In genomic region chr7:71404701-71405345, GRCh38 we compare ENCODE assay signal across 16 cellular contexts.
DNase-seq lines count a peak whose midpoint lies in the region; ATAC-seq lines count a peak whose summit lies in the region.
"Had no signal": no experiment of that assay in that cellular context is flagged by ENCODE, and none has a peak within 500 bp of the region (broad histone marks: within the 10 kb centered on the region; RNA-seq: fewer than 3 reads in every experiment).

No MANE protein-coding gene starts in this region.

- H3K23ac ChIP-seq in mesendoderm (ENCODE audit: low read length): no peak overlapping the region

- H3K79me1 ChIP-seq in mesendoderm (ENCODE audit: low read length): peaks cover 3% of the 10 kb centered on the region

- no peak overlapping the region for H3K27ac Mint-ChIP-seq in activated naive CD8-positive, alpha-beta T cell treated with anti-CD3 and anti-CD28 coated beads for 36 hours
- H3K27ac Mint-ChIP-seq: CD4-positive, alpha-beta T cell; GM23338 had no signal

- H2BK120ac ChIP-seq in mesendoderm (ENCODE audit: low read depth, low read length): no peak overlapping the region

- no peak overlapping the region for H3K4me2 ChIP-seq in mesendoderm (ENCODE audit: low read length)
- H3K4me2 ChIP-seq: A549, GM23338 had no signal

- peaks cover 6% of the 10 kb centered on the region for H3K9me3 Mint-ChIP-seq in activated naive CD8-positive, alpha-beta T cell treated with anti-CD3 and anti-CD28 coated beads for 36 hours

- H3K18ac ChIP-seq in mesendoderm (ENCODE audit: low read length): no peak overlapping the region

- no peak overlapping the region for H3K4me3 Mint-ChIP-seq in activated naive CD8-positive, alpha-beta T cell treated with anti-CD3 and anti-CD28 coated beads for 36 hours
- H3K4me3 Mint-ChIP-seq: CD4-positive, alpha-beta T cell; GM23338 had no signal

- H2BK15ac ChIP-seq in mesendoderm (replicated peaks; ENCODE audit: low read depth): no peak overlapping the region

- intact Hi-C loops in Right ventricle myocardium inferior (cut with DNase I) (loop anchor here (5.0 kb wide), 6 partner anchors 63 to 257 kb away; no protein-coding TSS in a partner anchor), cardiac septum (cut with DNase I) (loop anchor here (10.0 kb wide), 3 partner anchors 100 to 170 kb away; no protein-coding TSS in a partner anchor)

- peak; percentile 53 for ATAC-seq in Right ventricle myocardium inferior
- no peak for ATAC-seq in HG03045 (IDR thresholded peaks at IDR 0.05; ENCODE audit: unreplicated experiment)
- ATAC-seq: A549, GM23338 had no signal

- peaks cover 9% of the 10 kb centered on the region for H3K4me1 ChIP-seq in mesendoderm (ENCODE audit: control insufficient read depth, low read depth, low read length)
- H3K4me1 ChIP-seq: A549, Caco-2 had no signal

- H3K36me3 ChIP-seq in mesendoderm (ENCODE audit: control insufficient read depth, insufficient read depth, low read length): peaks cover 2% of the 10 kb centered on the region

- H2BK5ac ChIP-seq in mesendoderm (ENCODE audit: low read length): peak overlapping the region; percentile 5

- H3K9ac ChIP-seq in mesendoderm (ENCODE audit: low read length): no peak overlapping the region

- no peaks in the 10 kb centered on the region for H3K36me3 Mint-ChIP-seq in activated naive CD8-positive, alpha-beta T cell treated with anti-CD3 and anti-CD28 coated beads for 36 hours

- H4K5ac ChIP-seq in mesendoderm (ENCODE audit: low read length): no peak overlapping the region

- DNase-seq in Right ventricle myocardium inferior (ENCODE audit: missing footprints) (no peak), cardiac septum (ENCODE audit: low spot score) (no peak), G401 (ENCODE audit: low spot score) (peak; percentile 66), cerebellar cortex (ENCODE audit: low spot score) (peak; percentile 53), mesendoderm (no peak)
- DNase-seq in activated naive CD8-positive, alpha-beta T cell treated with anti-CD3 and anti-CD28 coated beads for 36 hours: no peak
- DNase-seq: AML-193; Caco-2; CD4-positive, alpha-beta T cell; GDM1; H7 had no signal

- WGBS in mesendoderm (ENCODE audit: extremely low coverage, insufficient coverage, low lambda C conversion rate): no CpG with 5 or more reads among the region's 2 CpGs

- H3K27me3 ChIP-seq in mesendoderm (ENCODE audit: insufficient read depth, low read length, poor library complexity): no peaks in the 10 kb centered on the region

- in situ Hi-C loops in G401 (cut with HindIII; ENCODE audit: low sequenced_read_pairs): no loop called here

- H4K8ac ChIP-seq in mesendoderm (ENCODE audit: low read depth, low read length): no peak overlapping the region

- H2AK5ac ChIP-seq in mesendoderm (ENCODE audit: low read length): peak overlapping the region; percentile 36

- no peak overlapping the region for H3K4ac ChIP-seq in mesendoderm (ENCODE audit: low read depth, low read length)

- no peaks in the 10 kb centered on the region for H3K27me3 Mint-ChIP-seq in activated naive CD8-positive, alpha-beta T cell treated with anti-CD3 and anti-CD28 coated beads for 36 hours
- H3K27me3 Mint-ChIP-seq: CD4-positive, alpha-beta T cell had no signal

- no peak overlapping the region for H3K56ac ChIP-seq in mesendoderm (ENCODE audit: low read length)

- peaks cover 2% of the 10 kb centered on the region for H3K79me2 ChIP-seq in mesendoderm (ENCODE audit: control insufficient read depth, insufficient read depth, low read length)

- no peak overlapping the region for H3K27ac ChIP-seq in mesendoderm (ENCODE audit: low read depth, low read length)
- H3K27ac ChIP-seq: 22Rv1, A549, C4-2B had no signal

- H3K4me3 ChIP-seq in mesendoderm (ENCODE audit: low read length): no peak overlapping the region
- H3K4me3 ChIP-seq: A549, GM23338 had no signal

- no peaks in the 10 kb centered on the region for H3K4me1 Mint-ChIP-seq in activated naive CD8-positive, alpha-beta T cell treated with anti-CD3 and anti-CD28 coated beads for 36 hours

Comparison
In these comparisons a context has a peak if more than half of its experiments do, and no peak if none do; other contexts are left out.
1. DNase-seq: peak in G401 (single experiment) and cerebellar cortex (single experiment); none in Right ventricle myocardium inferior (single experiment), cardiac septum (single experiment), mesendoderm (single experiment) and activated naive CD8-positive, alpha-beta T cell treated with anti-CD3 and anti-CD28 coated beads for 36 hours (single experiment).